1 cellular context compared by ENCODE assay signal in the genomic region with DNA sequence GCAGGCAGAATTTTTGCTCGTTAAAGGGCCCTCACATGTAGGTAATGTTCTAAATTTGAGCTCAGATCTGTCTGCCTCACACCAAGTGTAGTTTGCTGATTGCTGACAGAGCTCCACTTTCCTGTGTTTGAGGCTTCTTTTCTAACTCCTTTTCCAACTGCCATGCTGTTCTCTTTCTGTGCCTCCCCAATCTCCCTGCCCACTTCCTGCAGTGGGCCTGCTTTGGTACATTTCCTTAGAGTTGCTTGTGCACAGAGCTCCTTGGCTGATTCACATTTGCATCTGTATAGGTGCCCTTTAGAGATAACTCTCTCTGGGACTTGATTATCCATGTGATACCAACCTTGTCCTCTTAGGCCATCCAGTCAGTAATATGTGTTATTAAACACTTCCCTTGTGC.
TF ChIP-seq lines count a peak whose summit lies in the region.

No MANE protein-coding gene starts in this region.

TF ChIP-seq in WTC11, 78 proteins besides CTCF, POLR2A, EP300 and RAD21 (continued from another document):
- TF ChIP-seq, protein P1, sequence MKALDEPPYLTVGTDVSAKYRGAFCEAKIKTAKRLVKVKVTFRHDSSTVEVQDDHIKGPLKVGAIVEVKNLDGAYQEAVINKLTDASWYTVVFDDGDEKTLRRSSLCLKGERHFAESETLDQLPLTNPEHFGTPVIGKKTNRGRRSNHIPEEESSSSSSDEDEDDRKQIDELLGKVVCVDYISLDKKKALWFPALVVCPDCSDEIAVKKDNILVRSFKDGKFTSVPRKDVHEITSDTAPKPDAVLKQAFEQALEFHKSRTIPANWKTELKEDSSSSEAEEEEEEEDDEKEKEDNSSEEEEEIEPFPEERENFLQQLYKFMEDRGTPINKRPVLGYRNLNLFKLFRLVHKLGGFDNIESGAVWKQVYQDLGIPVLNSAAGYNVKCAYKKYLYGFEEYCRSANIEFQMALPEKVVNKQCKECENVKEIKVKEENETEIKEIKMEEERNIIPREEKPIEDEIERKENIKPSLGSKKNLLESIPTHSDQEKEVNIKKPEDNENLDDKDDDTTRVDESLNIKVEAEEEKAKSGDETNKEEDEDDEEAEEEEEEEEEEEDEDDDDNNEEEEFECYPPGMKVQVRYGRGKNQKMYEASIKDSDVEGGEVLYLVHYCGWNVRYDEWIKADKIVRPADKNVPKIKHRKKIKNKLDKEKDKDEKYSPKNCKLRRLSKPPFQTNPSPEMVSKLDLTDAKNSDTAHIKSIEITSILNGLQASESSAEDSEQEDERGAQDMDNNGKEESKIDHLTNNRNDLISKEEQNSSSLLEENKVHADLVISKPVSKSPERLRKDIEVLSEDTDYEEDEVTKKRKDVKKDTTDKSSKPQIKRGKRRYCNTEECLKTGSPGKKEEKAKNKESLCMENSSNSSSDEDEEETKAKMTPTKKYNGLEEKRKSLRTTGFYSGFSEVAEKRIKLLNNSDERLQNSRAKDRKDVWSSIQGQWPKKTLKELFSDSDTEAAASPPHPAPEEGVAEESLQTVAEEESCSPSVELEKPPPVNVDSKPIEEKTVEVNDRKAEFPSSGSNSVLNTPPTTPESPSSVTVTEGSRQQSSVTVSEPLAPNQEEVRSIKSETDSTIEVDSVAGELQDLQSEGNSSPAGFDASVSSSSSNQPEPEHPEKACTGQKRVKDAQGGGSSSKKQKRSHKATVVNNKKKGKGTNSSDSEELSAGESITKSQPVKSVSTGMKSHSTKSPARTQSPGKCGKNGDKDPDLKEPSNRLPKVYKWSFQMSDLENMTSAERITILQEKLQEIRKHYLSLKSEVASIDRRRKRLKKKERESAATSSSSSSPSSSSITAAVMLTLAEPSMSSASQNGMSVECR (CRISPR knock-in tag; IDR thresholded peaks at IDR 0.05; ENCODE audit: borderline replicate concordance): no peak
- TF ChIP-seq GABPB1 (CRISPR knock-in tag; IDR thresholded peaks at IDR 0.05) (no peak), ZNF396 (CRISPR knock-in tag; IDR thresholded peaks at IDR 0.05; ENCODE audit: borderline replicate concordance) (no peak), NFATC4 (CRISPR knock-in tag; IDR thresholded peaks at IDR 0.05) (no peak), MYBL2 (CRISPR knock-in tag; IDR thresholded peaks at IDR 0.05) (no peak)
- TF ChIP-seq, protein P2, sequence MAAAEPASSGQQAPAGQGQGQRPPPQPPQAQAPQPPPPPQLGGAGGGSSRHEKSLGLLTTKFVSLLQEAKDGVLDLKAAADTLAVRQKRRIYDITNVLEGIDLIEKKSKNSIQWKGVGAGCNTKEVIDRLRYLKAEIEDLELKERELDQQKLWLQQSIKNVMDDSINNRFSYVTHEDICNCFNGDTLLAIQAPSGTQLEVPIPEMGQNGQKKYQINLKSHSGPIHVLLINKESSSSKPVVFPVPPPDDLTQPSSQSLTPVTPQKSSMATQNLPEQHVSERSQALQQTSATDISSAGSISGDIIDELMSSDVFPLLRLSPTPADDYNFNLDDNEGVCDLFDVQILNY (CRISPR knock-in tag; IDR thresholded peaks at IDR 0.05): no peak
